1 cellular context compared by ENCODE assay signal in the genomic region with DNA sequence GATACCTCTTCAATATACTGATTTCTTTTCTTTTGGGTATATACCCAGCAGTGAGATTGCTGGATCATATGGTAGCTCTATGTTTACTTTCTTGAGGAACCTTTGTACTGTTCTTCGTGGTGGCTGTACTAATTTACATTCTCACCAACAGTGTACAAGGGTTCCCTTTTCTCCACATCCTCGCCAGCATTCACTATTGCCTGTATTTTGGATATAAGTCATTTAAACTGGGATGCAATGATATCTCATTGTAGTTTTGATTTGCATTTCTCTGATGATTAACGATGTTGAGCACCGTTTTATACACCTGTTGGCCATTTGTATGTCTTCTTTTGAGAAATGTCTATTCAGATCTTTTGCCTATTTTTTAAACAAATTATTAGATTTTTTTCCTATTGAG. TPM values are rescaled to one million over a fixed set of nuclear protein-coding genes. Genes with fewer than 3 reads are reported as not detected.
"Had no signal": no experiment of that assay in that cellular context is flagged by ENCODE, and none has a peak within 500 bp of the region (broad histone marks: within the 10 kb centered on the region; RNA-seq: fewer than 3 reads in every experiment).

No MANE protein-coding gene starts in this region.

RNA-seq across cellular contexts. Expression of a gene that starts 30.4 kb away (rescaled TPM):
- total RNA-seq: G401 had no signal
